13 cellular contexts compared by ENCODE assay signal in the genomic region with DNA sequence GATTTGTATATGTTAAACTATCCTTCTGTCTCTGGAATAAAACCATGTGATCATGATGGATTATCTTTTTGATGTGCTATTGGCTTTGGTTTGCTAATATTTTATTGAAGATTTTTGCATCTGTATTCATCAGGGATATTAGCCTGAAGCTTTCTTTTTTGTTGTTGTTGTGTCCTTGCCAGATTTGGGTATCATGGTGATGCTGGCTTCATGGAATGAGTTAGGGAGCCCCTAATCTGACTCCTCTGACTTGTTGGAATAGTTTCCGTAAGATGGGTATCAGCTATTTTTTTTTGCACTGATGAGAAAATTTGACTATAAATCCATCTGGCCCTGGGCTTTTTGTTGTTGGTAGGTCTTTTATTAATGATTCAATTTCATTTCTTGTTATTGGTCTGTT. TPM values are rescaled to one million over a fixed set of nuclear protein-coding genes. Genes with fewer than 3 reads are reported as not detected.
DNase-seq lines count a peak whose midpoint lies in the region; ATAC-seq, FAIRE-seq and TF ChIP-seq lines count a peak whose summit lies in the region.
"Had no signal": no experiment of that assay in that cellular context is flagged by ENCODE, and none has a peak within 500 bp of the region (broad histone marks: within the 10 kb centered on the region; RNA-seq: fewer than 3 reads in every experiment).

No MANE protein-coding gene starts in this region.

- peak overlapping the region; percentile 72 for H3K4me2 ChIP-seq in astrocyte (ENCODE audit: low read length)

- peaks cover 9% of the 10 kb centered on the region for H3K79me2 ChIP-seq in ACC112 (ENCODE audit: control insufficient read depth, insufficient read depth, low read length, unreplicated experiment)
- H3K79me2 ChIP-seq in astrocyte (ENCODE audit: insufficient read depth, low read length) = peaks cover 36% of the 10 kb centered on the region

- H4K20me1 ChIP-seq in astrocyte (ENCODE audit: insufficient read depth, low read length) = no peaks in the 10 kb centered on the region

- H3K27me3 ChIP-seq in ACC112 (ENCODE audit: insufficient read depth, low read length) (no peaks in the 10 kb centered on the region), astrocyte (ENCODE audit: insufficient read depth, low read length) (no peaks in the 10 kb centered on the region)
- H3K27me3 ChIP-seq: gastrocnemius medialis had no signal

- no peak for ATAC-seq in natural killer cell
- no peak for ATAC-seq in HG03354 (IDR thresholded peaks at IDR 0.05; ENCODE audit: poor library complexity, severe bottlenecking, unreplicated experiment)
- ATAC-seq in HG03469 (IDR thresholded peaks at IDR 0.05; ENCODE audit: unreplicated experiment) = no peak
- ATAC-seq: gastrocnemius medialis had no signal

- H3K4me3 ChIP-seq in ACC112 (ENCODE audit: low read depth, low read length) = peak overlapping the region; percentile 39; the same call in 1 of the 2 replicates
- H3K4me3 ChIP-seq in astrocyte (ENCODE audit: insufficient read depth, low read depth, low read length) = peak overlapping the region; percentile 8
- H3K4me3 ChIP-seq: gastrocnemius medialis had no signal

- H3K27ac ChIP-seq in ACC112 (ENCODE audit: low read depth, low read length) (peak overlapping the region; percentile 88), astrocyte (ENCODE audit: low read depth, low read length) (peak overlapping the region; percentile 95)

- intact Hi-C loops in natural killer cell (cut with micrococcal nuclease) = loop anchor here (1.0 kb wide), 1 partner anchor 46 kb away; a partner anchor contains a TSS

- H3K27me3 Mint-ChIP-seq in HFFc6 (ENCODE audit: insufficient read depth) = no peaks in the 10 kb centered on the region
- H3K27me3 Mint-ChIP-seq in astrocyte (ENCODE audit: low read depth, unreplicated experiment) = no peaks in the 10 kb centered on the region
- no peaks in the 10 kb centered on the region for H3K27me3 Mint-ChIP-seq in natural killer cell (ENCODE audit: low read depth in 2 of 2)

- H3K4me1 ChIP-seq in ACC112 (ENCODE audit: control insufficient read depth, insufficient read depth, low read length, unreplicated experiment) (peaks cover 34% of the 10 kb centered on the region), astrocyte (ENCODE audit: insufficient read depth, low read length) (peaks cover 54% of the 10 kb centered on the region)
- H3K4me1 ChIP-seq: gastrocnemius medialis had no signal

- H3K36me3 ChIP-seq in ACC112 (ENCODE audit: insufficient read depth, low read length) (peaks cover 40% of the 10 kb centered on the region), astrocyte (ENCODE audit: insufficient read depth, low read length) (peaks cover 18% of the 10 kb centered on the region)
- H3K36me3 ChIP-seq: gastrocnemius medialis had no signal

- no peaks in the 10 kb centered on the region for H3K9me3 ChIP-seq in astrocyte (ENCODE audit: insufficient read depth, low read depth, low read length)

- H2AFZ ChIP-seq in ACC112 (ENCODE audit: low read length, unreplicated experiment) (no peak overlapping the region), astrocyte (ENCODE audit: low read depth, low read length) (no peak overlapping the region)

- H3K9ac ChIP-seq in astrocyte (ENCODE audit: low read length) = peak overlapping the region; percentile 75

- H3K9me3 Mint-ChIP-seq in HFFc6 = peaks cover 25% of the 10 kb centered on the region
- peaks cover 6% of the 10 kb centered on the region for H3K9me3 Mint-ChIP-seq in astrocyte (ENCODE audit: unreplicated experiment)
- H3K9me3 Mint-ChIP-seq in natural killer cell = peaks cover 0 to 4% of the 10 kb centered on the region in 2 donors

- peak overlapping the region; percentile 63 for H3K4me3 Mint-ChIP-seq in HFFc6
- peak overlapping the region; percentile 61 for H3K4me3 Mint-ChIP-seq in astrocyte (ENCODE audit: unreplicated experiment)
- peak overlapping the region; percentile 80 for H3K4me3 Mint-ChIP-seq in natural killer cell
- H3K4me3 Mint-ChIP-seq: neural crest cell had no signal

- FAIRE-seq in astrocyte (lab: Jason Lieb, UNC) = no peak
- FAIRE-seq: kidney had no signal

- H3K4me1 Mint-ChIP-seq in HFFc6 (ENCODE audit: low read depth) (peaks cover 85% of the 10 kb centered on the region), astrocyte (ENCODE audit: low read depth, unreplicated experiment) (peaks cover 61% of the 10 kb centered on the region), natural killer cell (peaks cover 73 to 75% of the 10 kb centered on the region in 2 donors)

- H3K27ac Mint-ChIP-seq in HFFc6 (peak overlapping the region; percentile 90), astrocyte (ENCODE audit: unreplicated experiment) (peak overlapping the region; percentile 99), natural killer cell (peak overlapping the region; percentile 89)

- DNase-seq in HFFc6 (peak; percentile 39), astrocyte (ENCODE audit: low read depth) (peak; percentile 60), natural killer cell (no peak), kidney glomerular epithelial cell (lab: John Stamatoyannopoulos, UW) (no peak), amniotic stem cell (lab: John Stamatoyannopoulos, UW) (no peak)
- DNase-seq: gastrocnemius medialis, kidney, NCI-H1417, NCI-H510A had no signal

- H3K36me3 Mint-ChIP-seq in HFFc6 (ENCODE audit: low read depth) (peaks cover 78% of the 10 kb centered on the region), astrocyte (ENCODE audit: low read depth, unreplicated experiment) (peaks cover 45% of the 10 kb centered on the region), natural killer cell (peaks cover 43% of the 10 kb centered on the region)

- no peak for TF ChIP-seq CTCF in HFFc6 (IDR thresholded peaks at IDR 0.05)
- no peak for TF ChIP-seq CTCF in astrocyte (IDR thresholded peaks at IDR 0.05; ENCODE audit: insufficient read depth, low read depth, low read length)
- TF ChIP-seq CTCF in natural killer cell (IDR thresholded peaks at IDR 0.05) = no peak

RNA-seq across cellular contexts. Expression of a gene that starts 45.7 kb away (rescaled TPM):
- total RNA-seq in HFFc6 (2021; fragmentation: NEBNext Ultra II Directional; extraction: Animal tissue kit (Norgen Biotek cat#: 25700)) = 10 to 100 TPM; 50.6 to 73.8 (median 55.4) TPM
- total RNA-seq in astrocyte = 69.6 and 75.8 TPM in 2 replicates
- 10 to 100 TPM; 19.8 to 79.3 (median 28.0) TPM for total RNA-seq in natural killer cell

Comparison
In these comparisons a context has a peak if more than half of its experiments do, and no peak if none do; other contexts are left out.
1. DNase-seq: peak in HFFc6 (single experiment) and astrocyte (single experiment); none in natural killer cell (single experiment), kidney glomerular epithelial cell (single experiment) and amniotic stem cell (single experiment).
2. Peak in every context shown above with its lines, with median percentiles within 50 percentile points of each other: H3K27ac Mint-ChIP-seq and H3K4me3 Mint-ChIP-seq.